Comparison of ENCODE assay signal across 1 cellular context in genomic region chr1:192598589-192598988, GRCh38.
TF ChIP-seq lines count a peak whose summit lies in the region.

No MANE protein-coding gene starts in this region.

TF ChIP-seq in IMR-90, 13 proteins besides CTCF, POLR2A, EP300 and RAD21:
- TF ChIP-seq SMC3 (IDR thresholded peaks at IDR 0.05; ENCODE audit: low read depth, low read length) (no peak), MAZ (IDR thresholded peaks at IDR 0.05; ENCODE audit: borderline replicate concordance, low read depth, low read length) (no peak), FOS (IDR thresholded peaks at IDR 0.05; ENCODE audit: low read depth, low read length) (no peak), CEBPB (IDR thresholded peaks at IDR 0.05; ENCODE audit: low read depth, low read length) (no peak), MXI1 (IDR thresholded peaks at IDR 0.05; ENCODE audit: borderline replicate concordance, low read depth, low read length) (no peak), CHD1 (IDR thresholded peaks at IDR 0.05; ENCODE audit: low read depth, low read length) (no peak), RCOR1 (IDR thresholded peaks at IDR 0.05; ENCODE audit: insufficient replicate concordance, low read length) (no peak), NFE2L2 (IDR thresholded peaks at IDR 0.05; ENCODE audit: low read depth, low read length) (no peak), ELK1 (IDR thresholded peaks at IDR 0.05; ENCODE audit: borderline replicate concordance, low read depth, low read length) (no peak), BHLHE40 (IDR thresholded peaks at IDR 0.05; ENCODE audit: low read depth, low read length) (no peak), MAFK (IDR thresholded peaks at IDR 0.05; ENCODE audit: low read depth, low read length) (no peak), USF2 (IDR thresholded peaks at IDR 0.05; ENCODE audit: low read depth, low read length) (no peak), RFX5 (IDR thresholded peaks at IDR 0.05; ENCODE audit: low read depth, low read length) (no peak)
